Comparison of ENCODE assay signal across 12 cellular contexts in the genomic region with DNA sequence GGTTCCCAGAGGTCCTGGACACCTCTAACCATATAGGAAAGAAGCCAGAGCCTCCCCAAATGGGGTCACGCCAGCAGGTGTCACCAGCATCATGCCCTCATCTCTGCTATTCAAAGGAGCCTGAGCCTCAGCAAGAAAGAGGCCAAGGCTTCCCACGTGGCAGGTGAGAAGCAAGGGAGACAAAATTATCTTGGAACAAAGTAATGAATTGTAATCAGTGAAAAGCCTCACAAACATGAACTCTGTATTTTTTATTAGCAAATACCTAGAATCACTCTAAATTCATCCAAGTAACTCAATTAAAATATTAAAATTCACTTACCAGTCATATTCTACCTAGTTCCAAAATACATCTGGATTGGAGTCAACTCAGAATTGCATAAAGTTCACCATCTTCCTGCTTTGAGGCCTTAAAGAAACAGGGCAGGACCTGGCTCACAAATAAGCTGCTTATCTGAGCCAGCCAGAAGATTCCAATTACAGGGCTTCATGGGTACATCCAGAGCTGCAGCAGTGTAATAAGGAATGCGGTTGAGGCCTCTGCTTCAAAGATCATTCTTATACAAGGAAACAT.
A peak's percentile ranks its signal among the peaks of the same experiment; 100 is the strongest.
DNase-seq lines count a peak whose midpoint lies in the region; ATAC-seq and TF ChIP-seq lines count a peak whose summit lies in the region.
"Had no signal": no experiment of that assay in that cellular context is flagged by ENCODE, and none has a peak within 500 bp of the region (broad histone marks: within the 10 kb centered on the region; RNA-seq: fewer than 3 reads in every experiment).

No MANE protein-coding gene starts in this region.

- peak; percentile 8 for DNase-seq in NCI-H1694 treated with DMSO at 0.1 percent for 48 hours (lab: John Stamatoyannopoulos, UW)
- DNase-seq in NCI-H1694 (lab: John Stamatoyannopoulos, UW): no peak
- DNase-seq in glutamatergic neuron: no peak
- DNase-seq in substantia nigra (lab: John Stamatoyannopoulos, UW): peak in 5 of 49 donors; percentile 12 to 37 (median 21)
- DNase-seq in OCI-M2 (lab: John Stamatoyannopoulos, UW; ENCODE audit: unreplicated experiment): no peak
- DNase-seq in SKM-1 treated with dmso at 0.1 percent for 144 hours (lab: John Stamatoyannopoulos, UW; ENCODE audit: unreplicated experiment): no peak
- DNase-seq: activated CD8-positive, alpha-beta memory T cell treated with anti-CD3 and anti-CD28 coated beads, Interleukin-2, amount 10 ng/mL, durations not matched to agents 7 days and 5 days; NCI-H2029 treated with DMSO at 0.1 percent for 48 hours had no signal

- peak overlapping the region; percentile 74 for H3K27ac Mint-ChIP-seq in glutamatergic neuron (ENCODE audit: unreplicated experiment)
- H3K27ac Mint-ChIP-seq: activated CD8-positive, alpha-beta memory T cell treated with anti-CD3 and anti-CD28 coated beads, Interleukin-2, amount 10 ng/mL, durations not matched to agents 7 days and 5 days; B cell had no signal

- no peaks in the 10 kb centered on the region for H3K27me3 Mint-ChIP-seq in glutamatergic neuron (ENCODE audit: unreplicated experiment)
- H3K27me3 Mint-ChIP-seq: activated CD8-positive, alpha-beta memory T cell treated with anti-CD3 and anti-CD28 coated beads, Interleukin-2, amount 10 ng/mL, durations not matched to agents 7 days and 5 days; B cell had no signal

- H3K9me3 Mint-ChIP-seq in glutamatergic neuron (ENCODE audit: unreplicated experiment): peaks cover 2% of the 10 kb centered on the region

- ATAC-seq in SK-N-SH treated with all-trans-retinoic acid at 6 μM for 48 hours (peak; percentile 83), HG03045 (IDR thresholded peaks at IDR 0.05; ENCODE audit: unreplicated experiment) (no peak)
- ATAC-seq: activated CD8-positive, alpha-beta memory T cell treated with anti-CD3 and anti-CD28 coated beads, Interleukin-2, amount 10 ng/mL, durations not matched to agents 7 days and 5 days had no signal

- H3K36me3 Mint-ChIP-seq in glutamatergic neuron (ENCODE audit: unreplicated experiment): no peaks in the 10 kb centered on the region
- H3K36me3 Mint-ChIP-seq: activated CD8-positive, alpha-beta memory T cell treated with anti-CD3 and anti-CD28 coated beads, Interleukin-2, amount 10 ng/mL, durations not matched to agents 7 days and 5 days had no signal

- H3K27ac ChIP-seq in substantia nigra (ENCODE audit: low read depth, low read length, poor library complexity, severe bottlenecking): peak overlapping the region; percentile 7
- H3K27ac ChIP-seq: epithelial cell of prostate had no signal

- H3K4me3 Mint-ChIP-seq in glutamatergic neuron (ENCODE audit: unreplicated experiment): no peak overlapping the region
- H3K4me3 Mint-ChIP-seq: activated CD8-positive, alpha-beta memory T cell treated with anti-CD3 and anti-CD28 coated beads, Interleukin-2, amount 10 ng/mL, durations not matched to agents 7 days and 5 days; B cell had no signal

- peaks cover 21% of the 10 kb centered on the region for H3K4me1 Mint-ChIP-seq in glutamatergic neuron (ENCODE audit: low read depth, unreplicated experiment)

- TF ChIP-seq CTCF in glutamatergic neuron (IDR thresholded peaks at IDR 0.05; ENCODE audit: partially characterized antibody, unreplicated experiment): no peak

TF ChIP-seq in SK-N-SH treated with all-trans-retinoic acid at 6 μM for 48 hours, 23 proteins besides CTCF, POLR2A, EP300 and RAD21:
- TF ChIP-seq ZNF565 (CRISPR knock-in tag; conservative IDR thresholded peaks at IDR 0.05; ENCODE audit: low read depth) (no peak), SNAI2 (CRISPR knock-in tag; IDR thresholded peaks at IDR 0.05) (peak; percentile 27; the same call in 1 of the 2 replicates), CSDC2 (CRISPR knock-in tag; IDR thresholded peaks at IDR 0.05) (no peak), ISL1 (CRISPR knock-in tag; IDR thresholded peaks at IDR 0.05) (peak; percentile 63), ZFP3 (CRISPR knock-in tag; IDR thresholded peaks at IDR 0.05) (0 out of 2 replicates have a peak, but pooled peaks have one; percentile 30)
